1 cellular context compared by ENCODE assay signal in the genomic region with DNA sequence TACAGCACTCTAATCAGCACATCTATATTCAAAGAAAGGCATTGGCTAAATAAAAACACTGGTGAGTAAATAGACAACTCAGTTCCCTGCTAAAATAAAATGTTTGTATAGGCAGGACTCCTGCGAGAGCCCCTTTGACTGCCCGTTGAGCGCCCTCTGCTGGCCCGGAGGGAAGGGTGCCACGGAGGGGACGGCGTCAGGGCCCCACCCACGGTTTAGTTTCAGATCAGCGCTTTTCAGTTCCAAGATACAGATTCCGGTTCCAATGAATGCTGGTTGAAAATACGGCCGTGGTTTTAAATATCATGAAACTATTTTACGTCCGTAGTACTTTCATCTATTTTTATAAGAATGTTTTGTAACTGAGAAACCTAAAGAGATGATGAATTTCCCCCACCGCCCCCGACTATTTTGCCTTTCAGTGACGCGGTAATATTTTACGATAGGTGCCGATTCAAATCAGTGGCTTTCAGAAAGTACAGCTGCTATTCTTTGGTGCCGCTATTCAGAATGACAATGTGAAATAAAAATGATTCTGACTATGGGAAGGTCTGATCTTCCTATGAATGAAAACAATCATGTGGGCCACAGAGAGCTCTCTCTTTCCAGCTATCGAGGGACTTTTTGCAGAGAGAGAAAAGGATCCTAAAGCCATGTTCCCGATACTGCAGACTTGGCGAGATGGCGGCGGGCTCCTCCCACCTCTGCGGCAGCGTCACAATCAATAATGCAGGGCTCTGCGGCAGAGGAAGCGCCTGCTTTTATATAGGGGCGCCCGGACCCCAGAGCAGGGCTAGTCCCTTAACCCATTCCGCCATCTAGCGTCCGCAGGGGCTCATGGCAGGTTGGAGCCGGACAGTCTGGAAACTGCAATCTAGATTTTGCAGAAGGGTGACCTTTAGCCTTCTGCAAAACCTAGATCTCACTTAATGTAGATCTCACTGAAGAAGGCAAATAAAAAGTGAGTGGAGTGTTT.
TF ChIP-seq lines count a peak whose summit lies in the region.

No MANE protein-coding gene starts in this region.

TF ChIP-seq in K562, 482 proteins besides CTCF, POLR2A, EP300 and RAD21 (continued from another document and continues in another):
- 0 out of 2 replicates have a peak, but pooled peaks have one; percentile 40 for TF ChIP-seq ETV5 (CRISPR knock-in tag; IDR thresholded peaks at IDR 0.05; ENCODE audit: low read depth)
- TF ChIP-seq SMAD1 (IDR thresholded peaks at IDR 0.05; ENCODE audit: low read depth, low read length, partially characterized antibody), result no peak
- 0 out of 2 replicates have a peak, but pooled peaks have one; percentile 40 for TF ChIP-seq ZBED1 (IDR thresholded peaks at IDR 0.05)
- no peak for TF ChIP-seq STAT5B (CRISPR knock-in tag; IDR thresholded peaks at IDR 0.05)
- TF ChIP-seq, protein P1, sequence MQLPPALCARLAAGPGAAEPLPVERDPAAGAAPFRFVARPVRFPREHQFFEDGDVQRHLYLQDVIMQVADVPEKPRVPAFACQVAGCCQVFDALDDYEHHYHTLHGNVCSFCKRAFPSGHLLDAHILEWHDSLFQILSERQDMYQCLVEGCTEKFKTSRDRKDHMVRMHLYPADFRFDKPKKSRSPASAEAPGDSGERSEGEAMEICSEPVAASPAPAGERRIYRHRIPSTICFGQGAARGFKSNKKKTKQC (CRISPR knock-in tag; IDR thresholded peaks at IDR 0.05), result no peak
- TF ChIP-seq BDP1 (IDR thresholded peaks at IDR 0.05; ENCODE audit: insufficient read depth, insufficient read length), result no peak
- TF ChIP-seq NR2C1 (IDR thresholded peaks at IDR 0.05), result peak; percentile 66; the same call in 1 of the 2 replicates
- TF ChIP-seq NR2C1 (tag; IDR thresholded peaks at IDR 0.05), result peak; percentile 71
- TF ChIP-seq, protein P2, sequence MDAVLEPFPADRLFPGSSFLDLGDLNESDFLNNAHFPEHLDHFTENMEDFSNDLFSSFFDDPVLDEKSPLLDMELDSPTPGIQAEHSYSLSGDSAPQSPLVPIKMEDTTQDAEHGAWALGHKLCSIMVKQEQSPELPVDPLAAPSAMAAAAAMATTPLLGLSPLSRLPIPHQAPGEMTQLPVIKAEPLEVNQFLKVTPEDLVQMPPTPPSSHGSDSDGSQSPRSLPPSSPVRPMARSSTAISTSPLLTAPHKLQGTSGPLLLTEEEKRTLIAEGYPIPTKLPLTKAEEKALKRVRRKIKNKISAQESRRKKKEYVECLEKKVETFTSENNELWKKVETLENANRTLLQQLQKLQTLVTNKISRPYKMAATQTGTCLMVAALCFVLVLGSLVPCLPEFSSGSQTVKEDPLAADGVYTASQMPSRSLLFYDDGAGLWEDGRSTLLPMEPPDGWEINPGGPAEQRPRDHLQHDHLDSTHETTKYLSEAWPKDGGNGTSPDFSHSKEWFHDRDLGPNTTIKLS (IDR thresholded peaks at IDR 0.05; ENCODE audit: borderline replicate concordance, low read depth), result no peak
- TF ChIP-seq HDGF (IDR thresholded peaks at IDR 0.05), result no peak
- TF ChIP-seq, protein P3, sequence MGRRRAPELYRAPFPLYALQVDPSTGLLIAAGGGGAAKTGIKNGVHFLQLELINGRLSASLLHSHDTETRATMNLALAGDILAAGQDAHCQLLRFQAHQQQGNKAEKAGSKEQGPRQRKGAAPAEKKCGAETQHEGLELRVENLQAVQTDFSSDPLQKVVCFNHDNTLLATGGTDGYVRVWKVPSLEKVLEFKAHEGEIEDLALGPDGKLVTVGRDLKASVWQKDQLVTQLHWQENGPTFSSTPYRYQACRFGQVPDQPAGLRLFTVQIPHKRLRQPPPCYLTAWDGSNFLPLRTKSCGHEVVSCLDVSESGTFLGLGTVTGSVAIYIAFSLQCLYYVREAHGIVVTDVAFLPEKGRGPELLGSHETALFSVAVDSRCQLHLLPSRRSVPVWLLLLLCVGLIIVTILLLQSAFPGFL (CRISPR knock-in tag; IDR thresholded peaks at IDR 0.05), result no peak
- no peak for TF ChIP-seq ZBTB17 (CRISPR knock-in tag; IDR thresholded peaks at IDR 0.05)
- no peak for TF ChIP-seq NONO (IDR thresholded peaks at IDR 0.05; ENCODE audit: low read depth in 2 of 2, low read length in 1 of 2)
- no peak for TF ChIP-seq FUS (optimal IDR thresholded peaks at IDR 0.05; ENCODE audit: low read depth, low read length)
- TF ChIP-seq, protein P4, sequence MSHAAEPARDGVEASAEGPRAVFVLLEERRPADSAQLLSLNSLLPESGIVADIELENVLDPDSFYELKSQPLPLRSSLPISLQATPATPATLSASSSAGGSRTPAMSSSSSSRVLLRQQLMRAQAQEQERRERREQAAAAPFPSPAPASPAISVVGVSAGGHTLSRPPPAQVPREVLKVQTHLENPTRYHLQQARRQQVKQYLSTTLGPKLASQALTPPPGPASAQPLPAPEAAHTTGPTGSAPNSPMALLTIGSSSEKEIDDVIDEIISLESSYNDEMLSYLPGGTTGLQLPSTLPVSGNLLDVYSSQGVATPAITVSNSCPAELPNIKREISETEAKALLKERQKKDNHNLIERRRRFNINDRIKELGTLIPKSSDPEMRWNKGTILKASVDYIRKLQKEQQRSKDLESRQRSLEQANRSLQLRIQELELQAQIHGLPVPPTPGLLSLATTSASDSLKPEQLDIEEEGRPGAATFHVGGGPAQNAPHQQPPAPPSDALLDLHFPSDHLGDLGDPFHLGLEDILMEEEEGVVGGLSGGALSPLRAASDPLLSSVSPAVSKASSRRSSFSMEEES (CRISPR knock-in tag; IDR thresholded peaks at IDR 0.05), result no peak
- no peak for TF ChIP-seq ZNF561 (CRISPR knock-in tag; conservative IDR thresholded peaks at IDR 0.05)
- TF ChIP-seq TARDBP (IDR thresholded peaks at IDR 0.05), result no peak
- no peak for TF ChIP-seq KAT2B (IDR thresholded peaks at IDR 0.05; ENCODE audit: low read depth, low read length)
- no peak for TF ChIP-seq ZNF583 (CRISPR knock-in tag; IDR thresholded peaks at IDR 0.05)
- TF ChIP-seq ZNF24 (IDR thresholded peaks at IDR 0.05), result no peak; the same call in 1 of the 2 replicates
- TF ChIP-seq ZKSCAN3 (CRISPR knock-in tag; IDR thresholded peaks at IDR 0.05), result no peak
- TF ChIP-seq, protein P5, sequence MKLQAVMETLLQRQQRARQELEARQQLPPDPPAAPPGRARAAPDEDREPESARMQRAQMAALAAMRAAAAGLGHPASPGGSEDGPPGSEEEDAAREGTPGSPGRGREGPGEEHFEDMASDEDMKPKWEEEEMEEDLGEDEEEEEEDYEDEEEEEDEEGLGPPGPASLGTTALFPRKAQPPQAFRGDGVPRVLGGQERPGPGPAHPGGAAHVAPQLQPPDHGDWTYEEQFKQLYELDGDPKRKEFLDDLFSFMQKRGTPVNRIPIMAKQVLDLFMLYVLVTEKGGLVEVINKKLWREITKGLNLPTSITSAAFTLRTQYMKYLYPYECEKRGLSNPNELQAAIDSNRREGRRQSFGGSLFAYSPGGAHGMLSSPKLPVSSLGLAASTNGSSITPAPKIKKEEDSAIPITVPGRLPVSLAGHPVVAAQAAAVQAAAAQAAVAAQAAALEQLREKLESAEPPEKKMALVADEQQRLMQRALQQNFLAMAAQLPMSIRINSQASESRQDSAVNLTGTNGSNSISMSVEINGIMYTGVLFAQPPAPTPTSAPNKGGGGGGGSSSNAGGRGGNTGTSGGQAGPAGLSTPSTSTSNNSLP (IDR thresholded peaks at IDR 0.05; ENCODE audit: borderline replicate concordance, low read depth, low read length), result 0 out of 2 replicates have a peak, but pooled peaks have one; percentile 17
- no peak for TF ChIP-seq KAT8 (IDR thresholded peaks at IDR 0.05; ENCODE audit: low read depth)
- TF ChIP-seq PHF21A (IDR thresholded peaks at IDR 0.05; ENCODE audit: borderline replicate concordance, low read depth), result no peak
- no peak for TF ChIP-seq SMARCA5 (IDR thresholded peaks at IDR 0.05)
- peak; percentile 99 for TF ChIP-seq ZBTB7A (IDR thresholded peaks at IDR 0.05; ENCODE audit: borderline replicate concordance, control insufficient read depth, low read depth, low read length)
- TF ChIP-seq TCF3 (CRISPR knock-in tag; IDR thresholded peaks at IDR 0.05), result peak; percentile 76
- no peak for TF ChIP-seq ARNT (IDR thresholded peaks at IDR 0.05)
- TF ChIP-seq DPF2 (IDR thresholded peaks at IDR 0.05), result no peak; the same call in 1 of the 2 replicates
- TF ChIP-seq XRCC3 (IDR thresholded peaks at IDR 0.05), result no peak
- TF ChIP-seq ZNF143 (CRISPR knock-in tag; IDR thresholded peaks at IDR 0.05), result no peak
- no peak for TF ChIP-seq MBD2 (IDR thresholded peaks at IDR 0.05; ENCODE audit: borderline replicate concordance, low read depth)
- TF ChIP-seq, protein P6, sequence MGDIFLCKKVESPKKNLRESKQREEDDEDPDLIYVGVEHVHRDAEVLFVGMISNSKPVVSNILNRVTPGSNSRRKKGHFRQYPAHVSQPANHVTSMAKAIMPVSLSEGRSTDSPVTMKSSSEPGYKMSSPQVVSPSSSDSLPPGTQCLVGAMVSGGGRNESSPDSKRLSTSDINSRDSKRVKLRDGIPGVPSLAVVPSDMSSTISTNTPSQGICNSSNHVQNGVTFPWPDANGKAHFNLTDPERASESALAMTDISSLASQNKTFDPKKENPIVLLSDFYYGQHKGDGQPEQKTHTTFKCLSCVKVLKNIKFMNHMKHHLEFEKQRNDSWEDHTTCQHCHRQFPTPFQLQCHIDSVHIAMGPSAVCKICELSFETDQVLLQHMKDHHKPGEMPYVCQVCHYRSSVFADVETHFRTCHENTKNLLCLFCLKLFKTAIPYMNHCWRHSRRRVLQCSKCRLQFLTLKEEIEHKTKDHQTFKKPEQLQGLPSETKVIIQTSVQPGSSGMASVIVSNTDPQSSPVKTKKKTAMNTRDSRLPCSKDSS (IDR thresholded peaks at IDR 0.05; ENCODE audit: low read depth, partially characterized antibody), result no peak
- TF ChIP-seq, protein P7, sequence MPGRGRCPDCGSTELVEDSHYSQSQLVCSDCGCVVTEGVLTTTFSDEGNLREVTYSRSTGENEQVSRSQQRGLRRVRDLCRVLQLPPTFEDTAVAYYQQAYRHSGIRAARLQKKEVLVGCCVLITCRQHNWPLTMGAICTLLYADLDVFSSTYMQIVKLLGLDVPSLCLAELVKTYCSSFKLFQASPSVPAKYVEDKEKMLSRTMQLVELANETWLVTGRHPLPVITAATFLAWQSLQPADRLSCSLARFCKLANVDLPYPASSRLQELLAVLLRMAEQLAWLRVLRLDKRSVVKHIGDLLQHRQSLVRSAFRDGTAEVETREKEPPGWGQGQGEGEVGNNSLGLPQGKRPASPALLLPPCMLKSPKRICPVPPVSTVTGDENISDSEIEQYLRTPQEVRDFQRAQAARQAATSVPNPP (IDR thresholded peaks at IDR 0.05; ENCODE audit: borderline replicate concordance, insufficient read depth, insufficient read length), result no peak
- no peak for TF ChIP-seq HNRNPH1 (optimal IDR thresholded peaks at IDR 0.05; ENCODE audit: low read depth, low read length)
- TF ChIP-seq BACH1 (tag; IDR thresholded peaks at IDR 0.05), result no peak
- TF ChIP-seq ZNF584 (CRISPR knock-in tag; IDR thresholded peaks at IDR 0.05; ENCODE audit: low read depth), result no peak
- no peak for TF ChIP-seq BRD9 (IDR thresholded peaks at IDR 0.05; ENCODE audit: low read depth, partially characterized antibody)
- TF ChIP-seq, protein P8, sequence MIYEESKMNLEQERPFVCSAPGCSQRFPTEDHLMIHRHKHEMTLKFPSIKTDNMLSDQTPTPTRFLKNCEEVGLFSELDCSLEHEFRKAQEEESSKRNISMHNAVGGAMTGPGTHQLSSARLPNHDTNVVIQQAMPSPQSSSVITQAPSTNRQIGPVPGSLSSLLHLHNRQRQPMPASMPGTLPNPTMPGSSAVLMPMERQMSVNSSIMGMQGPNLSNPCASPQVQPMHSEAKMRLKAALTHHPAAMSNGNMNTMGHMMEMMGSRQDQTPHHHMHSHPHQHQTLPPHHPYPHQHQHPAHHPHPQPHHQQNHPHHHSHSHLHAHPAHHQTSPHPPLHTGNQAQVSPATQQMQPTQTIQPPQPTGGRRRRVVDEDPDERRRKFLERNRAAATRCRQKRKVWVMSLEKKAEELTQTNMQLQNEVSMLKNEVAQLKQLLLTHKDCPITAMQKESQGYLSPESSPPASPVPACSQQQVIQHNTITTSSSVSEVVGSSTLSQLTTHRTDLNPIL (CRISPR knock-in tag; IDR thresholded peaks at IDR 0.05), result no peak
- TF ChIP-seq SLC30A9 (CRISPR knock-in tag; IDR thresholded peaks at IDR 0.05), result no peak
- TF ChIP-seq CBX1 (IDR thresholded peaks at IDR 0.05; ENCODE audit: low read depth), result no peak
- TF ChIP-seq ZNF124 (CRISPR knock-in tag; IDR thresholded peaks at IDR 0.05), result no peak
- TF ChIP-seq ZNF436 (CRISPR knock-in tag; IDR thresholded peaks at IDR 0.05), result no peak
- no peak for TF ChIP-seq CAMTA2 (CRISPR knock-in tag; conservative IDR thresholded peaks at IDR 0.05)
- no peak for TF ChIP-seq RBM17 (IDR thresholded peaks at IDR 0.05; ENCODE audit: borderline replicate concordance, low read depth, low read length)
- no peak for TF ChIP-seq MAFK (IDR thresholded peaks at IDR 0.05; ENCODE audit: low read length)
- TF ChIP-seq ZNF253 (CRISPR knock-in tag; conservative IDR thresholded peaks at IDR 0.05), result no peak
- TF ChIP-seq GTF2E2 (tag; IDR thresholded peaks at IDR 0.05), result no peak
- no peak for TF ChIP-seq HOXB6 (CRISPR knock-in tag; IDR thresholded peaks at IDR 0.05; ENCODE audit: borderline replicate concordance)
- TF ChIP-seq DIDO1 (tag; IDR thresholded peaks at IDR 0.05; ENCODE audit: low read depth), result no peak
- TF ChIP-seq MYNN (IDR thresholded peaks at IDR 0.05), result no peak
- no peak for TF ChIP-seq MYNN (CRISPR knock-in tag; IDR thresholded peaks at IDR 0.05)
- no peak for TF ChIP-seq BRF1 (IDR thresholded peaks at IDR 0.05; ENCODE audit: borderline replicate concordance, extremely low read depth, insufficient read length)
- TF ChIP-seq NRF1 (conservative IDR thresholded peaks at IDR 0.05 in 1 of 2, IDR thresholded peaks at IDR 0.05 in 1 of 2), result no peak
- TF ChIP-seq HNRNPUL1 (IDR thresholded peaks at IDR 0.05; ENCODE audit: low read length), result no peak
- TF ChIP-seq POLR2H (tag; IDR thresholded peaks at IDR 0.05; ENCODE audit: low read depth), result no peak; the same call in 1 of the 2 replicates
- no peak for TF ChIP-seq ZNF140 (CRISPR knock-in tag; IDR thresholded peaks at IDR 0.05)
- TF ChIP-seq CCAR2 (IDR thresholded peaks at IDR 0.05; ENCODE audit: low read depth, low read length), result no peak
- TF ChIP-seq CREM (IDR thresholded peaks at IDR 0.05; ENCODE audit: low read depth), result peak; percentile 70
- TF ChIP-seq, protein P9, sequence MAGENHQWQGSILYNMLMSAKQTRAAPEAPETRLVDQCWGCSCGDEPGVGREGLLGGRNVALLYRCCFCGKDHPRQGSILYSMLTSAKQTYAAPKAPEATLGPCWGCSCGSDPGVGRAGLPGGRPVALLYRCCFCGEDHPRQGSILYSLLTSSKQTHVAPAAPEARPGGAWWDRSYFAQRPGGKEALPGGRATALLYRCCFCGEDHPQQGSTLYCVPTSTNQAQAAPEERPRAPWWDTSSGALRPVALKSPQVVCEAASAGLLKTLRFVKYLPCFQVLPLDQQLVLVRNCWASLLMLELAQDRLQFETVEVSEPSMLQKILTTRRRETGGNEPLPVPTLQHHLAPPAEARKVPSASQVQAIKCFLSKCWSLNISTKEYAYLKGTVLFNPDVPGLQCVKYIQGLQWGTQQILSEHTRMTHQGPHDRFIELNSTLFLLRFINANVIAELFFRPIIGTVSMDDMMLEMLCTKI (IDR thresholded peaks at IDR 0.05; ENCODE audit: partially characterized antibody), result no peak
- 0 out of 2 replicates have a peak, but pooled peaks have one; percentile 22 for TF ChIP-seq JUN (IDR thresholded peaks at IDR 0.05; ENCODE audit: borderline replicate concordance, low read depth, low read length)
- TF ChIP-seq JUN (CRISPR knock-in tag; IDR thresholded peaks at IDR 0.05; ENCODE audit: borderline replicate concordance), result no peak
- TF ChIP-seq EWSR1 (IDR thresholded peaks at IDR 0.05; ENCODE audit: borderline replicate concordance, low read depth, partially characterized antibody), result no peak
